8 cellular contexts compared by ENCODE assay signal in the genomic region with DNA sequence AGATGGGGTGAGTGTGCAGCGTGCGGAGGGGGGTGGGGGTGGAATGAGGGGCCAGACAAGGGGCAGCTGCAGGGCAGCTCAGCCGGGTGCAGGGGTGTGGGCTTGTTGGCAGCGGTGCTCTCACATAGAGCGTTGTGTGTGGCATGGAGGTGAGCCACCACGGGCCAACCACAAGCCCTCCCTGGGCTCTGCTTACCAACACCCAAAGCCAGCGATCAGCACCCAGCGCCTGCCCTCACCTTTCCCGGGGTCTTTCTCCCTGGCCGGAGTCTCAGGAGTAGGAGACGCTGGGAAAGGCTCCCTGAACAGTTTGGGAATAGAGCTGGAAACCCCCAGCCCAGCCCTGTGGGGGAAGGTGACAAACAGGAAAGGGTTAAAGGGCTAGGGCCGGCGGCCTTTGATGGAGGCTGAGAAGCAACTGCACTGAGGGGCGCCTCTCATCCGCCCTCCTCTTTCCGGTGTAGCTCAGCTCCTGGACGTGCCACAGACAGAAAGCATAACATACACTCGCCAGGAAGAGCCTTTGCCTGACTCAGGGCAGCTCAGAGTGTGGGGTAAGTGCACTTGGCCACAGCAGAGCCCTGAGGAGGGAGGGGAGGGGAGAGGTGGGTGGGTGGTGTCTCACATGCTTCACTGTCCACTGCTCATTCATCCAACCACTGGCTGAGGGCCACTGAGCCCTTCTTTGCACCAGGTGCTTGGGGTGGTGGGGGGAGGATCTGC. TPM values are rescaled to one million over a fixed set of nuclear protein-coding genes. Genes with fewer than 3 reads are reported as not detected.
DNase-seq lines count a peak whose midpoint lies in the region; ATAC-seq, FAIRE-seq and TF ChIP-seq lines count a peak whose summit lies in the region.

No MANE protein-coding gene starts in this region.

- peak overlapping the region; percentile 56 for H2AFZ ChIP-seq in HepG2 (ENCODE audit: low read length)

- H3K4me3 ChIP-seq in breast epithelium (peak overlapping the region; percentile 61 to 75 (median 67)), HepG2 (replicated peaks in 1 of 3; ENCODE audit: insufficient read depth in 1 of 3, low read depth in 2 of 3, low read length in 3 of 3) (peak overlapping the region; percentile 81 to 89 (median 84)), WERI-Rb-1 (ENCODE audit: low read depth, low read length) (no peak overlapping the region)

- peak; percentile 62 for FAIRE-seq in HepG2 (lab: Jason Lieb, UNC)

- H3K9ac ChIP-seq in HepG2 (ENCODE audit: insufficient read depth, low read depth, low read length): peak overlapping the region; percentile 61

- ATAC-seq in GM18498 (IDR thresholded peaks at IDR 0.05; ENCODE audit: unreplicated experiment): peak; percentile 16
- peak; percentile 20 for ATAC-seq in HG03196 (IDR thresholded peaks at IDR 0.05; ENCODE audit: unreplicated experiment)
- peak; percentile 74 for ATAC-seq in SK-N-SH treated with all-trans-retinoic acid at 6 μM for 48 hours
- ATAC-seq in HepG2: peak; percentile 69
- peak; percentile 75 for ATAC-seq in stimulated activated naive CD8-positive, alpha-beta T cell treated with anti-CD3 and anti-CD28 coated beads, Interleukin-15, Interleukin-2, amounts not matched to agents 100 U/mL and 50 U/mL, for 24 hours

- peak; percentile 63 for DNase-seq in 8988T
- DNase-seq in breast epithelium (ENCODE audit: low spot score in 2 of 2): no peak
- peak; percentile 68 for DNase-seq in HepG2 (ENCODE audit: low spot score)
- peak; percentile 70 for DNase-seq in stimulated activated naive CD8-positive, alpha-beta T cell treated with anti-CD3 and anti-CD28 coated beads, Interleukin-15, Interleukin-2, amounts not matched to agents 100 U/mL and 50 U/mL, for 24 hours
- DNase-seq in WERI-Rb-1: no peak

- WGBS in HepG2 (ENCODE audit: low lambda C conversion rate): 5% methylated on average over 7 of the region's 18 CpGs

- peaks cover 0 to 9% of the 10 kb centered on the region in 2 donors for H3K4me1 ChIP-seq in breast epithelium
- peaks cover 53% of the 10 kb centered on the region for H3K4me1 ChIP-seq in HepG2 (ENCODE audit: insufficient read depth, low read length)

- H3K27ac ChIP-seq in breast epithelium: peak overlapping the region; percentile 67 to 76
- peak overlapping the region; percentile 26 for H3K27ac ChIP-seq in HepG2 (ENCODE audit: extremely low read length, insufficient read depth, low read length)
- no peak overlapping the region for H3K27ac ChIP-seq in WERI-Rb-1

- H4K20me1 ChIP-seq in HepG2 (ENCODE audit: insufficient read depth, low read length): no peaks in the 10 kb centered on the region

- in situ Hi-C loops in HepG2 (cut with HindIII; ENCODE audit: extremely low pct_ligation_motif_present, low pct_unique_long_range_greater_than_20kb): no loop called here

- no peaks in the 10 kb centered on the region for H3K79me2 ChIP-seq in HepG2 (ENCODE audit: insufficient read depth, low read length)

- peak overlapping the region; percentile 95 for H3K4me2 ChIP-seq in HepG2 (ENCODE audit: low read depth, low read length)

- TF ChIP-seq POLR2A in breast epithelium (IDR thresholded peaks at IDR 0.05) (no peak), HepG2 (IDR thresholded peaks at IDR 0.05; ENCODE audit: insufficient read depth in 1 of 2, low read depth in 2 of 2, low read length in 2 of 2) (peak in 1 of 2 experiments; percentile 0; a peak in 1 of 4 replicates)

- TF ChIP-seq CTCF in breast epithelium (IDR thresholded peaks at IDR 0.05): no peak
- no peak for TF ChIP-seq CTCF in HepG2 (CRISPR knock-in tag; IDR thresholded peaks at IDR 0.05)
- no peak for TF ChIP-seq CTCF in WERI-Rb-1 (IDR thresholded peaks at IDR 0.05; ENCODE audit: low read depth, low read length)

- H3K27me3 ChIP-seq in breast epithelium (no peaks in the 10 kb centered on the region), HepG2 (ENCODE audit: control insufficient read depth in 1 of 2, insufficient read depth in 2 of 2, low read length in 2 of 2) (no peaks in the 10 kb centered on the region), WERI-Rb-1 (ENCODE audit: insufficient read depth, low read depth, severe bottlenecking) (no peaks in the 10 kb centered on the region)

- no TSS peak for BruUV-seq in HepG2 (replicated peaks; lab: Mats Ljungman, UMichigan)

- CTCF ChIA-PET in HepG2 (lab: Yijun Ruan, JAX; ENCODE audit: low intra/inter-chr PET ratio, low total read pairs): no interaction called here

- H3K9me3 ChIP-seq in breast epithelium (no peaks in the 10 kb centered on the region), HepG2 (ENCODE audit: low read length) (no peaks in the 10 kb centered on the region), WERI-Rb-1 (ENCODE audit: severe bottlenecking) (no peaks in the 10 kb centered on the region)

- TF ChIP-seq EP300 in HepG2 (IDR thresholded peaks at IDR 0.05; ENCODE audit: low read depth in 2 of 2, low read length in 2 of 2) (no peak), HepG2 (CRISPR knock-in tag; IDR thresholded peaks at IDR 0.05; ENCODE audit: borderline replicate concordance) (no peak)

- intact Hi-C loops in breast epithelium (cut with DNase I; ENCODE audit: low total_unique reads) (no loop called here), HepG2 (cut with micrococcal nuclease; ENCODE audit: unreplicated experiment) (no loop called here)

- no peak for TF ChIP-seq RAD21 in HepG2 (CRISPR knock-in tag; IDR thresholded peaks at IDR 0.05)

- POLR2A ChIA-PET in HepG2 (lab: Yijun Ruan, JAX): interaction anchor here (0.7 to 2.7 kb wide), 4 partner anchors 8 to 165 kb away, joined by 3 to 16 read pairs (median 6); a partner anchor contains a TSS

- H3K36me3 ChIP-seq in breast epithelium (no peaks in the 10 kb centered on the region), HepG2 (replicated peaks in 1 of 2; ENCODE audit: control insufficient read depth in 1 of 2, insufficient read depth in 2 of 2, low read length in 2 of 2) (peaks cover 2 to 7% of the 10 kb centered on the region in 2 experiments; a peak in 3 of 5 replicates), WERI-Rb-1 (no peaks in the 10 kb centered on the region)

TF ChIP-seq in SK-N-SH treated with all-trans-retinoic acid at 6 μM for 48 hours, 23 proteins besides CTCF, POLR2A, EP300 and RAD21 (continues in another document):
- no peak for TF ChIP-seq ZFP3 (CRISPR knock-in tag; IDR thresholded peaks at IDR 0.05)

TF ChIP-seq in HepG2, 621 proteins besides CTCF, POLR2A, EP300 and RAD21 (continues in another document):
- TF ChIP-seq FOSL1 (CRISPR knock-in tag; IDR thresholded peaks at IDR 0.05; ENCODE audit: borderline replicate concordance) (no peak), KLF16 (CRISPR knock-in tag; IDR thresholded peaks at IDR 0.05) (peak in 1 of 2 experiments; percentile 53; a peak in 1 of 4 replicates), CENPX (CRISPR knock-in tag; IDR thresholded peaks at IDR 0.05) (no peak), HMG20A (CRISPR knock-in tag; IDR thresholded peaks at IDR 0.05; ENCODE audit: borderline replicate concordance) (no peak)

RNA-seq across cellular contexts. Expression of a gene that starts 0.6 kb away (rescaled TPM):
- total RNA-seq in breast epithelium (1 to 10 TPM; 4.4 to 4.9 (median 4.8) TPM), HepG2 (2016; rRNA removed; fragmentation: Illumina TruSeq; extraction: Trizol) (4.0 and 5.8 TPM in 2 replicates)
- 1.5 and 1.8 TPM in 2 replicates for total RNA-seq in HepG2 (2016; cell fraction: cytosol; rRNA removed; fragmentation: Illumina TruSeq; extraction: Trizol; ENCODE audit: low read depth)
- total RNA-seq in HepG2 (2016; cell fraction: insoluble cytoplasmic fraction; rRNA removed; fragmentation: Illumina TruSeq; extraction: Trizol): 4.8 and 5.0 TPM in 2 replicates
- 3.2 and 5.3 TPM in 2 replicates for total RNA-seq in HepG2 (2016; cell fraction: membrane; rRNA removed; fragmentation: Illumina TruSeq; extraction: Trizol)
- 4.7 and 6.1 TPM in 2 replicates for total RNA-seq in HepG2 (2016; cell fraction: nucleus; rRNA removed; fragmentation: Illumina TruSeq; extraction: Trizol)
- 3.7 and 4.5 TPM in 2 replicates for polyA plus RNA-seq in HepG2 (2011; rRNA removed)
- polyA plus RNA-seq in HepG2 (2011; cell fraction: cytosol; rRNA removed): 2.1 and 3.7 TPM in 2 replicates
- polyA plus RNA-seq in HepG2 (2011; cell fraction: nucleus; rRNA removed): 11.0 and 15.9 TPM in 2 replicates
- polyA plus RNA-seq in HepG2 (2012): 0.95 and 1.4 TPM in 2 replicates
- 2.2 and 2.8 TPM in 2 replicates for polyA plus RNA-seq in HepG2 (2016; cell fraction: cytosol; fragmentation: Illumina TruSeq; extraction: Trizol; ENCODE audit: low read depth)
- 3.9 and 4.3 TPM in 2 replicates for polyA plus RNA-seq in HepG2 (2016; cell fraction: insoluble cytoplasmic fraction; fragmentation: Illumina TruSeq; extraction: Trizol; ENCODE audit: low read depth)
- 1.9 and 2.6 TPM in 2 replicates for polyA plus RNA-seq in HepG2 (2016; cell fraction: membrane; fragmentation: Illumina TruSeq; extraction: Trizol; ENCODE audit: low read depth)
- 7.2 and 7.3 TPM in 2 replicates for polyA plus RNA-seq in HepG2 (2016; cell fraction: nucleus; fragmentation: Illumina TruSeq; extraction: Trizol; ENCODE audit: insufficient read depth, low read depth)
- 8.9 and 22.1 TPM in 2 replicates for polyA minus RNA-seq in HepG2 (2011; rRNA and poly(A)+ RNA removed; ENCODE audit: low replicate concordance)
- 1.3 and 2.0 TPM in 2 replicates for polyA minus RNA-seq in HepG2 (2011; cell fraction: cytosol; rRNA and poly(A)+ RNA removed)
- 7.3 and 8.9 TPM in 2 replicates for polyA minus RNA-seq in HepG2 (2011; cell fraction: nucleus; rRNA and poly(A)+ RNA removed)

RNA-seq across cellular contexts. Expression of a gene that starts 36.5 kb away (rescaled TPM):
- total RNA-seq in breast epithelium (10 to 100 TPM; 11.0 to 17.0 (median 11.1) TPM), HepG2 (2016; rRNA removed; fragmentation: Illumina TruSeq; extraction: Trizol) (0.18 and 0.49 TPM in 2 replicates)
- 0.09 TPM in 1 of 2 replicates, not detected in the other for total RNA-seq in HepG2 (2016; cell fraction: cytosol; rRNA removed; fragmentation: Illumina TruSeq; extraction: Trizol; ENCODE audit: low read depth)
- 0.24 and 0.36 TPM in 2 replicates for total RNA-seq in HepG2 (2016; cell fraction: insoluble cytoplasmic fraction; rRNA removed; fragmentation: Illumina TruSeq; extraction: Trizol)
- total RNA-seq in HepG2 (2016; cell fraction: membrane; rRNA removed; fragmentation: Illumina TruSeq; extraction: Trizol): 0.14 and 0.19 TPM in 2 replicates
- total RNA-seq in HepG2 (2016; cell fraction: nucleus; rRNA removed; fragmentation: Illumina TruSeq; extraction: Trizol): 0.22 and 0.47 TPM in 2 replicates
- polyA plus RNA-seq in HepG2 (2011; rRNA removed): 0.40 and 0.50 TPM in 2 replicates
- 0.27 and 0.47 TPM in 2 replicates for polyA plus RNA-seq in HepG2 (2011; cell fraction: cytosol; rRNA removed)
- polyA plus RNA-seq in HepG2 (2011; cell fraction: nucleus; rRNA removed): 0.58 and 0.66 TPM in 2 replicates
- 0.76 and 2.1 TPM in 2 replicates for polyA plus RNA-seq in HepG2 (2012)
- polyA plus RNA-seq in HepG2 (2016; cell fraction: cytosol; fragmentation: Illumina TruSeq; extraction: Trizol; ENCODE audit: low read depth): 0.03 and 0.06 TPM in 2 replicates
- 0.21 and 0.29 TPM in 2 replicates for polyA plus RNA-seq in HepG2 (2016; cell fraction: insoluble cytoplasmic fraction; fragmentation: Illumina TruSeq; extraction: Trizol; ENCODE audit: low read depth)
- polyA plus RNA-seq in HepG2 (2016; cell fraction: membrane; fragmentation: Illumina TruSeq; extraction: Trizol; ENCODE audit: low read depth): 0.09 and 0.11 TPM in 2 replicates
- polyA plus RNA-seq in HepG2 (2016; cell fraction: nucleus; fragmentation: Illumina TruSeq; extraction: Trizol; ENCODE audit: insufficient read depth, low read depth): 0.43 and 0.48 TPM in 2 replicates
- polyA minus RNA-seq in HepG2 (2011; rRNA and poly(A)+ RNA removed; ENCODE audit: low replicate concordance): 0.30 and 18.0 TPM in 2 replicates
- 0.49 and 1.3 TPM in 2 replicates for polyA minus RNA-seq in HepG2 (2011; cell fraction: cytosol; rRNA and poly(A)+ RNA removed)
- 0.26 and 0.50 TPM in 2 replicates for polyA minus RNA-seq in HepG2 (2011; cell fraction: nucleus; rRNA and poly(A)+ RNA removed)

Comparison
In these comparisons a context has a peak if more than half of its experiments do, and no peak if none do; other contexts are left out.
1. DNase-seq: peak in 8988T (single experiment), HepG2 (single experiment) and stimulated activated naive CD8-positive, alpha-beta T cell treated with anti-CD3 and anti-CD28 coated beads, Interleukin-15, Interleukin-2, amounts not matched to agents 100 U/mL and 50 U/mL, for 24 hours (single experiment); none in breast epithelium (0 of 2) and WERI-Rb-1 (single experiment).
2. ATAC-seq: peak in every context shown above with its lines; median percentile 75 in stimulated activated naive CD8-positive, alpha-beta T cell treated with anti-CD3 and anti-CD28 coated beads, Interleukin-15, Interleukin-2, amounts not matched to agents 100 U/mL and 50 U/mL, for 24 hours; 74 in SK-N-SH treated with all-trans-retinoic acid at 6 μM for 48 hours; 69 in HepG2; 20 in HG03196; 16 in GM18498.
3. RNA of a gene that starts 36.5 kb away (total RNA-seq): 11.0 to 17.0 TPM in breast epithelium; 0.09 to 0.49 TPM in HepG2; every median in the first group is over 4 times any median in the second.